ENCODE assay signal across 8 cellular contexts in the genomic region with DNA sequence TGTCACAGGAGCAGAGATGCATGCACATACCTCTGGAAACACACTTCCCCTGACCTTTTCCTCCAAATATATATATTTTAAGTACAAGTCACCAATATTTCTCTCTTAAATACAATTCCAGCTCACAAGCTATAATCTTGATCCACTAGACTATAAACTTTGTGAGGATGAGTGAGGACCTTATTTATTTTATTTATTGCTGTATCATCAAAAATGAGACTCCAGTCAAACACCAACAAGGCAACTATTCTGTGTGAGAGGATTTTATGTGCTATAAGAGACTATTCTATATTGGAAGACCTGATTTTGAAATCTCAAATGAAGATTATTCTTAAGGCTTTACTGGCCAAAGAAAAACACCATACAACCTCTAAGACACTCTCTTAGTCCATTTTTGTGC.
"Had no signal": no experiment of that assay in that cellular context is flagged by ENCODE, and none has a peak within 500 bp of the region (broad histone marks: within the 10 kb centered on the region; RNA-seq: fewer than 3 reads in every experiment).

No MANE protein-coding gene starts in this region.

- H2AFZ ChIP-seq: GM23248 had no signal

- H3K9ac ChIP-seq: GM23248, KMS-11 had no signal

- H3K4me3 ChIP-seq: GM23248 had no signal

- DNase-seq: GM23248, GOT3, H9, HCEC 1CT, KBM-7 had no signal

- H3K4me2 ChIP-seq: KMS-11 had no signal

- FAIRE-seq: H54, HTR-8/SVneo had no signal

- H3K27ac ChIP-seq: GM23248, KMS-11 had no signal
